Comparison of ENCODE assay signal across 8 cellular contexts in the genomic region with DNA sequence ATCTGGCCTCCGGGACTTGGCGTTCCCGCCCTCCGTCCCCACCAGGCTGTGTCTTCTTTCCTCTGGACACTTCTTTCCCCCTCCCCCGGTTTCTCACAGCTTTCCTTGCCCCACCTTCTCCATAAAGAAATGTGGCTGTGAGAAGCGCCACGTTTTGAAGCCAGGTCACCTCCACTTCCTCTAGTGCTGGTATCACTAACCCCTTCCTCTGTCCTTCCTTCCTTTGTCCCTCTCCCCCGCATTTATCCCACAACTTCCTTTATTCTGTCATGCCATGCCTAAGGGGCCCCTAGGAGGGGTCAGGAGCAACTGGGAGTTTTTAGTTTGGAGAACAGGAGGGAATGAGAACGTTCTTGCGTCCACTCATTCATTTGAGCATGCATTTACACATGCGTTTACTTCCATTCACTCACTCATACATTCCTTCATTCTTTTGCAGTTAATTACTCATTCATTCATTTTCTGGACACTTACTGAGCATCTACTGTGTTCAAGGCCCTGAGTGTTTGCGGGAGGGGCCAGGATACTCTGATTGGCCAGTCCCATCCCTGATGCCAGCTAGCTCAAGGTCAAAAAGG. TPM values are rescaled to one million over a fixed set of nuclear protein-coding genes. Genes with fewer than 3 reads are reported as not detected.
DNase-seq lines count a peak whose midpoint lies in the region; ATAC-seq and TF ChIP-seq lines count a peak whose summit lies in the region.

No MANE protein-coding gene starts in this region.

- H3K9me3 ChIP-seq in MG63 (no peaks in the 10 kb centered on the region), muscle layer of colon (ENCODE audit: low read length) (no peaks in the 10 kb centered on the region)

- no peak for ATAC-seq in GM18907 (IDR thresholded peaks at IDR 0.05; ENCODE audit: unreplicated experiment)

- peaks cover 32% of the 10 kb centered on the region for H3K4me1 ChIP-seq in muscle layer of colon (ENCODE audit: insufficient read depth, low read length)

- H3K9ac ChIP-seq in muscle layer of colon (ENCODE audit: low read length) = no peak overlapping the region

- peak overlapping the region; percentile 75 for H3K27ac ChIP-seq in muscle layer of colon (ENCODE audit: low read depth, low read length)

- intact Hi-C loops in CD14-positive monocyte (cut with micrococcal nuclease) = no loop called here

- H3K4me3 Mint-ChIP-seq in CD14-positive monocyte = peak overlapping the region; percentile 84 to 93

- peak overlapping the region in 3 of 7 donors; percentile 12 to 68 (median 54) for H3K27ac Mint-ChIP-seq in CD14-positive monocyte

- H3K36me3 Mint-ChIP-seq in CD14-positive monocyte = peaks cover 0 to 3% of the 10 kb centered on the region in 2 donors

- H3K27me3 Mint-ChIP-seq in CD14-positive monocyte (ENCODE audit: low read depth in 3 of 3) = peaks cover 0 to 8% (median 4%) of the 10 kb centered on the region in 3 donors

- H3K36me3 ChIP-seq in MG63 (no peaks in the 10 kb centered on the region), muscle layer of colon (ENCODE audit: insufficient read depth, low read length) (no peaks in the 10 kb centered on the region)

- TF ChIP-seq CTCF in CD14-positive monocyte (IDR thresholded peaks at IDR 0.05) (no peak), cardiac fibroblast (IDR thresholded peaks at IDR 0.05; ENCODE audit: low read depth, low read length) (no peak)

- no peaks in the 10 kb centered on the region for H3K27me3 ChIP-seq in MG63
- H3K27me3 ChIP-seq in muscle layer of colon (ENCODE audit: control insufficient read depth in 1 of 2, insufficient read depth in 2 of 2, low read length in 2 of 2) = no peaks in the 10 kb centered on the region

- H3K4me3 ChIP-seq in MG63 = peak overlapping the region; percentile 51
- H3K4me3 ChIP-seq in cardiac fibroblast (replicated peaks in 1 of 2; ENCODE audit: low read depth in 2 of 2, low read length in 2 of 2) = peak overlapping the region; percentile 44 to 49
- peak overlapping the region in 1 of 2 donors; percentile 52 for H3K4me3 ChIP-seq in muscle layer of colon (ENCODE audit: low read depth in 1 of 2, low read length in 2 of 2)

- no peaks in the 10 kb centered on the region for H3K9me3 Mint-ChIP-seq in CD14-positive monocyte

- H3K4me1 Mint-ChIP-seq in CD14-positive monocyte = peaks cover 51% of the 10 kb centered on the region

- no peak for DNase-seq in CD14-positive monocyte (ENCODE audit: low spot score)
- no peak for DNase-seq in MG63
- DNase-seq in cardiac fibroblast (ENCODE audit: low read depth in 2 of 2) = peak; percentile 27 to 46
- no peak for DNase-seq in DMS153 (lab: John Stamatoyannopoulos, UW)
- DNase-seq in effector CD8-positive, alpha-beta T cell (lab: John Stamatoyannopoulos, UW) = no peak
- no peak for DNase-seq in T-helper 9 cell

RNA-seq across cellular contexts. Expression of gene ACOT11, which starts 5.0 kb away (rescaled TPM):
- under 1 TPM; 0.18 to 0.79 TPM for polyA plus RNA-seq in CD14-positive monocyte
- 1.4 and 2.5 TPM in 2 replicates for total RNA-seq in MG63 (2014; rRNA removed; shearing (Covaris generic); ENCODE audit: low replicate concordance)

Comparison
In these comparisons a context has a peak if more than half of its experiments do, and no peak if none do; other contexts are left out.
1. DNase-seq: peak in cardiac fibroblast (2 of 2); none in CD14-positive monocyte (single experiment), MG63 (single experiment), DMS153 (single experiment), effector CD8-positive, alpha-beta T cell (single experiment) and T-helper 9 cell (single experiment).